8 cellular contexts compared by ENCODE assay signal in the genomic region with DNA sequence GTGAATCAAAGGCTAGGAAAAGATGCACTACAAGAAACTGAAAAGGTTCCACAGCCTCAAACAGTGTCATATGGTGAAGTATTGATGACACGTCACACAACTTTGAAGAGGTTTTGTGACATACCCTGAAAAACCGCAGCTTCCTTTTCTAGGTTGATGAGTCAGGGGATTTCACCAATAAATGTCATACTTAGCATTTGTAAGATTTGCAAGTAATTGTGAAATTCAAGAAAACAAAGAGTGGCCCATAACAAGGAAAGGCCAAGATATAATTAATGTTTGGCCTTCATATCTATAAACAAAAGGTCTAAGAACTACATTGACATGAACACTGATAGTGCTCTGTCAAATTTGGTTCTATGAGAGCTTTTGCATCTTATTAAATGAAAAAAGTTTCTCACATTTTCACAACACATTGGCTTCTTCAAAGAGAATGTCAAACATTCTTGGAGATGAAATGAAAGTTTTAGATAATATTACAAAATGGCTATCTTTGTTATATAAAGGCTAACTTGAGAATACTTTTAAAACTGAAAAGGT.
DNase-seq lines count a peak whose midpoint lies in the region; ATAC-seq and TF ChIP-seq lines count a peak whose summit lies in the region.

No MANE protein-coding gene starts in this region.

- no peaks in the 10 kb centered on the region for H3K36me3 ChIP-seq in naive thymus-derived CD4-positive, alpha-beta T cell (ENCODE audit: control insufficient read depth in 2 of 3, insufficient read depth in 3 of 3, low read length in 3 of 3)
- H3K36me3 ChIP-seq in tibial artery, result no peaks in the 10 kb centered on the region

- no peak for TF ChIP-seq CTCF in tibial artery (IDR thresholded peaks at IDR 0.05)

- H3K27me3 Mint-ChIP-seq in activated naive CD8-positive, alpha-beta T cell treated with anti-CD3 and anti-CD28 coated beads, Interleukin-2, amount 50 U/mL, for 24 hours, result peaks cover 2% of the 10 kb centered on the region
- H3K27me3 Mint-ChIP-seq in naive thymus-derived CD4-positive, alpha-beta T cell, result peaks cover 1 to 61% (median 31%) of the 10 kb centered on the region in 5 donors

- POLR2A ChIA-PET in naive thymus-derived CD4-positive, alpha-beta T cell (lab: Charles Lee), result interaction anchor here (0.6 kb wide), 1 partner anchor 681 kb away, joined by 4 read pairs; no protein-coding TSS in a partner anchor

- ATAC-seq in HG02852 (IDR thresholded peaks at IDR 0.05; ENCODE audit: unreplicated experiment), result peak; percentile 96
- peak; percentile 75 for ATAC-seq in activated naive CD8-positive, alpha-beta T cell treated with anti-CD3 and anti-CD28 coated beads, Interleukin-2, amount 50 U/mL, for 24 hours
- ATAC-seq in naive thymus-derived CD4-positive, alpha-beta T cell, result peak; percentile 78

- intact Hi-C loops in naive thymus-derived CD4-positive, alpha-beta T cell (cut with micrococcal nuclease), result loop anchor here (1.0 to 5.0 kb wide), 11 partner anchors 61 to 1399 kb away; a partner anchor contains a TSS
- intact Hi-C loops in tibial artery (cut with DNase I; ENCODE audit: low total_unique reads), result no loop called here

- DNase-seq in activated gamma-delta T cell treated with Interleukin-2 at 50 U/mL for 16 hours (peak; percentile 37), activated gamma-delta T cell (lab: John Stamatoyannopoulos, UW) (no peak), NOMO-1 treated with dmso at 0.1 percent for 144 hours (lab: John Stamatoyannopoulos, UW; ENCODE audit: unreplicated experiment) (peak; percentile 32), tibial artery (no peak), NCI-H2107 treated with DMSO at 0.1 percent for 48 hours (lab: John Stamatoyannopoulos, UW; ENCODE audit: unreplicated experiment) (no peak)
- no peak for DNase-seq in activated naive CD8-positive, alpha-beta T cell treated with anti-CD3 and anti-CD28 coated beads, Interleukin-2, amount 50 U/mL, for 24 hours
- peak in 8 of 9 donors; percentile 28 to 61 (median 50) for DNase-seq in naive thymus-derived CD4-positive, alpha-beta T cell

- no peak overlapping the region for H3K27ac ChIP-seq in naive thymus-derived CD4-positive, alpha-beta T cell (ENCODE audit: low read depth, low read length)
- no peak overlapping the region for H3K27ac ChIP-seq in tibial artery

- peaks cover 61% of the 10 kb centered on the region for H3K9me3 Mint-ChIP-seq in activated naive CD8-positive, alpha-beta T cell treated with anti-CD3 and anti-CD28 coated beads, Interleukin-2, amount 50 U/mL, for 24 hours
- H3K9me3 Mint-ChIP-seq in naive thymus-derived CD4-positive, alpha-beta T cell, result peaks cover 6 to 54% (median 32%) of the 10 kb centered on the region in 11 donors

- peak overlapping the region; percentile 72 for H3K4me3 Mint-ChIP-seq in activated naive CD8-positive, alpha-beta T cell treated with anti-CD3 and anti-CD28 coated beads, Interleukin-2, amount 50 U/mL, for 24 hours
- peak overlapping the region in 1 of 10 donors; percentile 47 for H3K4me3 Mint-ChIP-seq in naive thymus-derived CD4-positive, alpha-beta T cell

- peaks cover 0 to 10% (median 0%) of the 10 kb centered on the region in 3 experiments for H3K9me3 ChIP-seq in naive thymus-derived CD4-positive, alpha-beta T cell (ENCODE audit: control insufficient read depth in 2 of 3, low read length in 3 of 3)
- H3K9me3 ChIP-seq in tibial artery, result peaks cover 0 to 21% (median 5%) of the 10 kb centered on the region in 3 donors

- H3K4me3 ChIP-seq in naive thymus-derived CD4-positive, alpha-beta T cell (ENCODE audit: low read length), result no peak overlapping the region
- H3K4me3 ChIP-seq in tibial artery, result no peak overlapping the region

- peak overlapping the region; percentile 99 for H3K27ac Mint-ChIP-seq in activated naive CD8-positive, alpha-beta T cell treated with anti-CD3 and anti-CD28 coated beads, Interleukin-2, amount 50 U/mL, for 24 hours
- H3K27ac Mint-ChIP-seq in naive thymus-derived CD4-positive, alpha-beta T cell, result peak overlapping the region in 2 of 9 donors; percentile 19 to 94

- H3K4me1 Mint-ChIP-seq in activated naive CD8-positive, alpha-beta T cell treated with anti-CD3 and anti-CD28 coated beads, Interleukin-2, amount 50 U/mL, for 24 hours, result peaks cover 59% of the 10 kb centered on the region
- H3K4me1 Mint-ChIP-seq in naive thymus-derived CD4-positive, alpha-beta T cell, result peaks cover 5 to 35% (median 13%) of the 10 kb centered on the region in 7 donors

- peaks cover 63% of the 10 kb centered on the region for H3K36me3 Mint-ChIP-seq in activated naive CD8-positive, alpha-beta T cell treated with anti-CD3 and anti-CD28 coated beads, Interleukin-2, amount 50 U/mL, for 24 hours (ENCODE audit: low read depth)
- H3K36me3 Mint-ChIP-seq in naive thymus-derived CD4-positive, alpha-beta T cell, result peaks cover 5 to 38% (median 15%) of the 10 kb centered on the region in 5 donors

- peaks cover 6 to 19% of the 10 kb centered on the region in 2 donors for H3K4me1 ChIP-seq in naive thymus-derived CD4-positive, alpha-beta T cell (ENCODE audit: control insufficient read depth in 2 of 2, insufficient read depth in 2 of 2, low read length in 2 of 2)
- H3K4me1 ChIP-seq in tibial artery, result no peaks in the 10 kb centered on the region

- CTCF ChIA-PET in naive thymus-derived CD4-positive, alpha-beta T cell (lab: Charles Lee), result no interaction called here

- no peaks in the 10 kb centered on the region for H3K27me3 ChIP-seq in naive thymus-derived CD4-positive, alpha-beta T cell (ENCODE audit: control insufficient read depth in 2 of 2, insufficient read depth in 2 of 2, low read length in 2 of 2)
- H3K27me3 ChIP-seq in tibial artery, result no peaks in the 10 kb centered on the region

Comparison
In these comparisons a context has a peak if more than half of its experiments do, and no peak if none do; other contexts are left out.
1. DNase-seq: peak in activated gamma-delta T cell treated with Interleukin-2 at 50 U/mL for 16 hours (single experiment), NOMO-1 treated with dmso at 0.1 percent for 144 hours (single experiment) and naive thymus-derived CD4-positive, alpha-beta T cell (8 of 9); none in activated gamma-delta T cell (single experiment), activated naive CD8-positive, alpha-beta T cell treated with anti-CD3 and anti-CD28 coated beads, Interleukin-2, amount 50 U/mL, for 24 hours (single experiment), tibial artery (0 of 2) and NCI-H2107 treated with DMSO at 0.1 percent for 48 hours (single experiment).
2. Peak in every context shown above with its lines, with median percentiles within 50 percentile points of each other: ATAC-seq.